In the genomic region with DNA sequence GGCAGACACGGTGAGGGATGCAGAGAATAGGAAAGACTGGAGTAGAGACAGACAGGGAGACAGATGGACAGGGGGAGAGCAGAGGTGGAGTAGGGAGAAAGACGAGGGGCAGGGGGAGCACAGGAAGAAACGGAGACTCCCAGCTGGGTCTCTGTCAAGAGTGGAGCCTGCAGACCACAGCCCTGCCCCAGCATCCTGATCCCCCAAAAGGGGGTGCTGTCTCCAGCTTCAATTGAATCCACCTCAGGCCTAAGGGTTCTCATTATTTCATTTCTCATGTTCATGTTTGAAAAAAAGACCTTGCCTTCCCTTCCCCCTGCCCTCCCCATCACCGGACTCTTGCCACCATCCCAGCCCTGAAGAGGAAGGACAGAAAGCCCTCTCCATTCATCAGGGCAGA, we compare ENCODE assay signal across 16 cellular contexts.
DNase-seq lines count a peak whose midpoint lies in the region; ATAC-seq, FAIRE-seq and TF ChIP-seq lines count a peak whose summit lies in the region.
"Had no signal": no experiment of that assay in that cellular context is flagged by ENCODE, and none has a peak within 500 bp of the region (broad histone marks: within the 10 kb centered on the region; RNA-seq: fewer than 3 reads in every experiment).

No MANE protein-coding gene starts in this region.

- no peaks in the 10 kb centered on the region for H3K79me2 ChIP-seq in DND-41 (ENCODE audit: insufficient read depth, low read length)
- no peaks in the 10 kb centered on the region for H3K79me2 ChIP-seq in K562 (ENCODE audit: control insufficient read depth, insufficient read depth, low read length)
- no peaks in the 10 kb centered on the region for H3K79me2 ChIP-seq in keratinocyte (ENCODE audit: control insufficient read depth, insufficient read depth, low read length)

- no peak for TF ChIP-seq EP300 in K562 (IDR thresholded peaks at IDR 0.05; ENCODE audit: low read length)

- no peak for DNase-seq in DND-41
- no peak for DNase-seq in K562 (ENCODE audit: extremely low read depth in 1 of 4, low spot score in 3 of 4)
- DNase-seq in keratinocyte (ENCODE audit: low read depth, low spot score) = no peak
- DNase-seq in LoVo (ENCODE audit: low spot score) = no peak
- DNase-seq in NCI-H2081 (lab: John Stamatoyannopoulos, UW) = no peak
- DNase-seq: BE2C; CD8-positive, alpha-beta T cell; HCEC 1CT; KBM-7; NCI-H1105; NCI-H187; NCI-H446 treated with DMSO at 0.1 percent for 48 hours; NCI-H748 treated with DMSO at 0.1 percent for 48 hours; PC-3 had no signal

- H3K4me3 ChIP-seq in DND-41 (ENCODE audit: low read depth in 1 of 2, low read length in 2 of 2) (no peak overlapping the region), HUES64 (ENCODE audit: low read length) (no peak overlapping the region), K562 (no peak overlapping the region), keratinocyte (ENCODE audit: control insufficient read depth in 2 of 3, extremely low read depth in 1 of 3, insufficient read depth in 2 of 3, low read depth in 1 of 3, low read length in 3 of 3) (no peak overlapping the region)

- no peak for ATAC-seq in DND-41 (ENCODE audit: insufficient read depth, low read depth)
- ATAC-seq in K562 = peak; percentile 26; the same call in 2 of the 3 replicates
- no peak for ATAC-seq in GM19455 (IDR thresholded peaks at IDR 0.05; ENCODE audit: unreplicated experiment)
- ATAC-seq: CD8-positive, alpha-beta T cell; PC-3 had no signal

- H3K27me3 ChIP-seq in DND-41 (ENCODE audit: insufficient read depth, low read length, poor library complexity) (no peaks in the 10 kb centered on the region), HUES64 (ENCODE audit: insufficient read depth, low read length) (no peaks in the 10 kb centered on the region), K562 (ENCODE audit: control insufficient read depth in 2 of 2, insufficient read depth in 2 of 2, low read length in 2 of 2) (peaks cover 38 to 52% of the 10 kb centered on the region in 2 experiments), keratinocyte (ENCODE audit: control insufficient read depth, extremely low read depth, insufficient read depth, low read length) (no peaks in the 10 kb centered on the region)
- H3K27me3 ChIP-seq: BE2C had no signal

- TF ChIP-seq CTCF in DND-41 (IDR thresholded peaks at IDR 0.05; ENCODE audit: borderline replicate concordance, extremely low read depth, low read length, poor library complexity, severe bottlenecking) = peak; percentile 6
- peak; percentile 12 to 29 (median 13); a peak in 1 of 6 replicates for TF ChIP-seq CTCF in K562 (IDR thresholded peaks at IDR 0.05 in 2 of 3, conservative IDR thresholded peaks at IDR 0.05 in 1 of 3; ENCODE audit: insufficient read depth in 2 of 3, low read depth in 1 of 3, low read length in 3 of 3)
- peak; percentile 31 to 39 (median 38) for TF ChIP-seq CTCF in keratinocyte (optimal IDR thresholded peaks at IDR 0.05 in 1 of 3, IDR thresholded peaks at IDR 0.05 in 1 of 3, conservative IDR thresholded peaks at IDR 0.05 in 1 of 3; ENCODE audit: extremely low read depth in 1 of 3, insufficient read depth in 2 of 3, low read length in 3 of 3)

- intact Hi-C loops in K562 (cut with micrococcal nuclease) = no loop called here

- H3K27ac ChIP-seq in DND-41 (ENCODE audit: low read length) = no peak overlapping the region
- H3K27ac ChIP-seq in HUES64 (ENCODE audit: low read depth, low read length) = no peak overlapping the region
- no peak overlapping the region for H3K27ac ChIP-seq in K562 (ENCODE audit: extremely low read depth, low read depth, low read length)
- H3K27ac ChIP-seq in keratinocyte (ENCODE audit: control insufficient read depth, insufficient read depth, low read length) = peak overlapping the region; percentile 28

- TF ChIP-seq POLR2A in K562 (conservative IDR thresholded peaks at IDR 0.05) = no peak

- H3K36me3 ChIP-seq in DND-41 (ENCODE audit: insufficient read depth, low read length) (no peaks in the 10 kb centered on the region), HUES64 (ENCODE audit: insufficient read depth, low read length) (no peaks in the 10 kb centered on the region), K562 (ENCODE audit: control insufficient read depth, insufficient read depth, low read length) (no peaks in the 10 kb centered on the region), keratinocyte (ENCODE audit: control insufficient read depth in 2 of 2, extremely low read depth in 1 of 2, insufficient read depth in 2 of 2, low read length in 2 of 2) (no peaks in the 10 kb centered on the region)
- H3K36me3 ChIP-seq: BE2C had no signal

- no peak for TF ChIP-seq RAD21 in K562 (CRISPR knock-in tag; conservative IDR thresholded peaks at IDR 0.05 in 1 of 2, IDR thresholded peaks at IDR 0.05 in 1 of 2)

- POLR2A ChIA-PET in K562 (lab: Yijun Ruan, JAX) = interaction anchor here (0.5 to 2.9 kb wide), 3 partner anchors 10 to 153 kb away, joined by 3 to 9 read pairs (median 3); no protein-coding TSS in a partner anchor

- H3K4me2 ChIP-seq in DND-41 (ENCODE audit: insufficient read depth, low read length) (no peak overlapping the region), K562 (ENCODE audit: insufficient read depth, low read length) (no peak overlapping the region), keratinocyte (ENCODE audit: control insufficient read depth, extremely low read depth, insufficient read depth, low read depth, low read length) (peak overlapping the region; percentile 0)

- H3K9ac ChIP-seq in DND-41 (ENCODE audit: low read depth, low read length) (no peak overlapping the region), HUES64 (ENCODE audit: low read depth, low read length) (peak overlapping the region; percentile 26; the same call in 1 of the 2 replicates), K562 (ENCODE audit: insufficient read depth in 1 of 2, low read depth in 2 of 2, low read length in 2 of 2) (no peak overlapping the region), keratinocyte (ENCODE audit: control insufficient read depth, extremely low read depth, insufficient read depth, low read length) (peak overlapping the region; percentile 24)

- BruUV-seq in K562 (replicated peaks; lab: Mats Ljungman, UMichigan) = no TSS peak

- H3K9me3 ChIP-seq in DND-41 (ENCODE audit: insufficient read depth, low read length, severe bottlenecking) (no peaks in the 10 kb centered on the region), HUES64 (ENCODE audit: insufficient read depth, low read depth, low read length) (no peaks in the 10 kb centered on the region), K562 (replicated peaks; ENCODE audit: control insufficient read depth, insufficient read depth, low read depth, low read length) (no peaks in the 10 kb centered on the region), keratinocyte (ENCODE audit: control insufficient read depth, low read depth, low read length) (no peaks in the 10 kb centered on the region)
- H3K9me3 ChIP-seq: BE2C had no signal

- FAIRE-seq in K562 (lab: Jason Lieb, UNC) (peak; percentile 57), keratinocyte (lab: Jason Lieb, UNC) (no peak)

- no peak overlapping the region for H2AFZ ChIP-seq in DND-41 (ENCODE audit: low read depth, low read length)
- no peak overlapping the region for H2AFZ ChIP-seq in K562 (ENCODE audit: low read depth, low read length)
- H2AFZ ChIP-seq in keratinocyte (ENCODE audit: control insufficient read depth, low read length) = peak overlapping the region; percentile 60

- CTCF ChIA-PET in K562 (lab: Yijun Ruan, JAX; ENCODE audit: low intra/inter-chr PET ratio) = no interaction called here

- H3K4me1 ChIP-seq in DND-41 (ENCODE audit: insufficient read depth, low read length) (no peaks in the 10 kb centered on the region), HUES64 (ENCODE audit: insufficient read depth, low read length) (peaks cover 22% of the 10 kb centered on the region), K562 (replicated peaks in 1 of 2; ENCODE audit: control insufficient read depth in 2 of 2, insufficient read depth in 2 of 2, low read length in 2 of 2) (no peaks in the 10 kb centered on the region; a peak in 1 of 5 replicates), keratinocyte (ENCODE audit: control insufficient read depth, extremely low read depth, insufficient read depth, low read length) (peaks cover 40% of the 10 kb centered on the region)
- H3K4me1 ChIP-seq: BE2C had no signal

- no peaks in the 10 kb centered on the region for H3K9me1 ChIP-seq in K562 (ENCODE audit: control insufficient read depth, insufficient read depth, low read length)
- H3K9me1 ChIP-seq in keratinocyte (ENCODE audit: control insufficient read depth, extremely low read depth, insufficient read depth, low read length) = no peaks in the 10 kb centered on the region

- WGBS in HUES64 = 81% methylated on average over 4 of the region's 4 CpGs
- WGBS in K562 (ENCODE audit: insufficient coverage, low coverage, missing lambda C conversion rate) = 3% methylated on average over 4 of the region's 4 CpGs

- H4K20me1 ChIP-seq in DND-41 (ENCODE audit: insufficient read depth, low read length) (no peaks in the 10 kb centered on the region), K562 (replicated peaks; ENCODE audit: control insufficient read depth, insufficient read depth, low read length) (no peaks in the 10 kb centered on the region), keratinocyte (ENCODE audit: control insufficient read depth, extremely low read depth, insufficient read depth, low read length) (no peaks in the 10 kb centered on the region)

- in situ Hi-C loops in K562 (cut with MboI) = no loop called here

- dilution Hi-C loops in keratinocyte (cut with MboI; ENCODE audit: extremely low pct_ligation_motif_present, low sequenced_read_pairs) = no loop called here

TF ChIP-seq in K562, 482 proteins besides CTCF, POLR2A, EP300 and RAD21 (continues in another document):
- TF ChIP-seq, protein P1, sequence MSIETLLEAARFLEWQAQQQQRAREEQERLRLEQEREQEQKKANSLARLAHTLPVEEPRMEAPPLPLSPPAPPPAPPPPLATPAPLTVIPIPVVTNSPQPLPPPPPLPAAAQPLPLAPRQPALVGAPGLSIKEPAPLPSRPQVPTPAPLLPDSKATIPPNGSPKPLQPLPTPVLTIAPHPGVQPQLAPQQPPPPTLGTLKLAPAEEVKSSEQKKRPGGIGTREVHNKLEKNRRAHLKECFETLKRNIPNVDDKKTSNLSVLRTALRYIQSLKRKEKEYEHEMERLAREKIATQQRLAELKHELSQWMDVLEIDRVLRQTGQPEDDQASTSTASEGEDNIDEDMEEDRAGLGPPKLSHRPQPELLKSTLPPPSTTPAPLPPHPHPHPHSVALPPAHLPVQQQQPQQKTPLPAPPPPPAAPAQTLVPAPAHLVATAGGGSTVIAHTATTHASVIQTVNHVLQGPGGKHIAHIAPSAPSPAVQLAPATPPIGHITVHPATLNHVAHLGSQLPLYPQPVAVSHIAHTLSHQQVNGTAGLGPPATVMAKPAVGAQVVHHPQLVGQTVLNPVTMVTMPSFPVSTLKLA (conservative IDR thresholded peaks at IDR 0.05) = no peak

Comparison
In these comparisons a context has a peak if more than half of its experiments do, and no peak if none do; other contexts are left out.
1. H3K9ac ChIP-seq: peak in HUES64 (single experiment) and keratinocyte (single experiment); none in DND-41 (single experiment) and K562 (0 of 2).
2. Peak in every context shown above with its lines, with median percentiles within 50 percentile points of each other: CTCF ChIP-seq.